In genomic region chr2:171811229-171811628, GRCh38 we compare ENCODE assay signal across 8 cellular contexts.
DNase-seq lines count a peak whose midpoint lies in the region; ATAC-seq and TF ChIP-seq lines count a peak whose summit lies in the region.

No MANE protein-coding gene starts in this region.

- no peaks in the 10 kb centered on the region; the same call in 1 of the 2 replicates for H3K36me3 Mint-ChIP-seq in HFFc6 (ENCODE audit: low read depth)
- peaks cover 28% of the 10 kb centered on the region for H3K36me3 Mint-ChIP-seq in activated naive CD4-positive, alpha-beta T cell treated with anti-CD3 and anti-CD28 coated beads, Interleukin-2, amount 10 ng/mL, durations not matched to agents 7 days and 5 days

- peaks cover 11% of the 10 kb centered on the region for H3K4me1 Mint-ChIP-seq in HFFc6 (ENCODE audit: low read depth)
- H3K4me1 Mint-ChIP-seq in activated naive CD4-positive, alpha-beta T cell treated with anti-CD3 and anti-CD28 coated beads, Interleukin-2, amount 10 ng/mL, durations not matched to agents 7 days and 5 days, result no peaks in the 10 kb centered on the region

- H3K27ac Mint-ChIP-seq in HFFc6, result no peak overlapping the region
- H3K27ac Mint-ChIP-seq in activated naive CD4-positive, alpha-beta T cell treated with anti-CD3 and anti-CD28 coated beads, Interleukin-2, amount 10 ng/mL, durations not matched to agents 7 days and 5 days, result no peak overlapping the region

- H3K27me3 Mint-ChIP-seq in HFFc6 (ENCODE audit: insufficient read depth), result no peaks in the 10 kb centered on the region
- no peaks in the 10 kb centered on the region for H3K27me3 Mint-ChIP-seq in activated naive CD4-positive, alpha-beta T cell treated with anti-CD3 and anti-CD28 coated beads, Interleukin-2, amount 10 ng/mL, durations not matched to agents 7 days and 5 days

- DNase-seq in AG10803 (ENCODE audit: low read depth), result peak; percentile 44
- peak; percentile 15 for DNase-seq in HFFc6
- DNase-seq in RPMI7951 (ENCODE audit: low read depth), result peak; percentile 37
- peak; percentile 33 for DNase-seq in glomerular visceral epithelial cell (ENCODE audit: extremely low spot score)
- DNase-seq in activated naive CD4-positive, alpha-beta T cell treated with anti-CD3 and anti-CD28 coated beads, Interleukin-2, amount 10 ng/mL, durations not matched to agents 7 days and 5 days, result no peak
- no peak for DNase-seq in LoVo (ENCODE audit: low spot score)

- no peaks in the 10 kb centered on the region for H3K9me3 Mint-ChIP-seq in HFFc6
- no peaks in the 10 kb centered on the region for H3K9me3 Mint-ChIP-seq in activated naive CD4-positive, alpha-beta T cell treated with anti-CD3 and anti-CD28 coated beads, Interleukin-2, amount 10 ng/mL, durations not matched to agents 7 days and 5 days

- CTCF ChIA-PET in activated naive CD4-positive, alpha-beta T cell treated with anti-CD3 and anti-CD28 coated beads, Interleukin-2, amount 10 ng/mL, durations not matched to agents 7 days and 5 days (lab: Charles Lee), result interaction anchor here (0.8 to 1.4 kb wide), 3 partner anchors 25 to 315 kb away, joined by 3 to 4 read pairs (median 3); no protein-coding TSS in a partner anchor

- peak; percentile 56 for TF ChIP-seq CTCF in AG10803 (conservative IDR thresholded peaks at IDR 0.05; ENCODE audit: low read length)
- TF ChIP-seq CTCF in HFFc6 (IDR thresholded peaks at IDR 0.05), result peak; percentile 64

- ATAC-seq in HG03378 (IDR thresholded peaks at IDR 0.05; ENCODE audit: unreplicated experiment) (no peak), GM18511 (IDR thresholded peaks at IDR 0.05; ENCODE audit: unreplicated experiment) (no peak)

- no peak overlapping the region for H3K4me3 ChIP-seq in AG10803 (ENCODE audit: low read length)

- H3K4me3 Mint-ChIP-seq in HFFc6, result no peak overlapping the region
- no peak overlapping the region for H3K4me3 Mint-ChIP-seq in activated naive CD4-positive, alpha-beta T cell treated with anti-CD3 and anti-CD28 coated beads, Interleukin-2, amount 10 ng/mL, durations not matched to agents 7 days and 5 days

Comparison
In these comparisons a context has a peak if more than half of its experiments do, and no peak if none do; other contexts are left out.
1. DNase-seq: peak in AG10803 (single experiment), HFFc6 (single experiment), RPMI7951 (single experiment) and glomerular visceral epithelial cell (single experiment); none in activated naive CD4-positive, alpha-beta T cell treated with anti-CD3 and anti-CD28 coated beads, Interleukin-2, amount 10 ng/mL, durations not matched to agents 7 days and 5 days (single experiment) and LoVo (single experiment).